Comparison of ENCODE assay signal across 1 cellular context in the genomic region with DNA sequence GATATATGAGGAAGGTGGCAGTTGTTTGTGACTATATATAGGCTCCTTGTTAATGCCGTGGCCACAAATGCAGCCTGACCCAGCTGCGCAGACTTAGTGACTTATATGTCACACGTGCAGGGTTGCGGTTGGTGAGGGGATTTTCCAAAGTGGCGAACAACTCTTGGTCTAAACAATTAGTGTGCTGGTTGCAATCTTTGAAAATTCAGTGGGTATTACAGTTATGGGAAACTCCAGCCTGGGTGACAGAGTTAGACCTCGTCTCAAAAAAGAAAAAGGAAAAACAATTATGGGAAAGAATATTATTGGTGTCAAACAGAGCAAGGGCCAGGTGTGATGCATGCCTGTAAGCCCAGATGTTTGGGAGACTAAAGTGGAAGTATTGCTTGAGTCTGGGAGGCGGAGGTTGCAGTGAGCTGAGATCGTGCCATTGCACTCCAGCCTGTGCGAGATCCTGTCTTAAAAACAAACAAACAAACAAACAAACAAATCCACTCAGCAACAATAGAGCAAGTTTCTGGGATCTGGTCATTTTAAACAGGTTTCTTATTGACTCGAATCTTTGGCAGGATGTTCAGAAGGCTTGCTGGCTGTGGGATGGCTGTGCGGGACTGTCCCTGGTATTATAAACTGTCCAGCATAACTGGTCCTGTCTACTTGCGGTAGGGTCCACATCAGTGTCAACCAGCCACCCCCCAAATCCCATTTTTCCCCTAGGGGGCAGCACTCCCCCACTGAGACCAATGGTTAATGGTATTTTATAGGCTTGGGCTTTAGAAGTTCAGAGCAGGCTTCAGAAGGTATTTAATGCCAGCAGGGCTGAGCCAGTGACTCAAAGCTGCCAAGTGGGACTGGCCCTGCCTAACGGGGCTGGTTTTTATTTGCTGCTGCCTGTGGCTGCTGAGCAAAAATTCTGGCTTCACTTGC.
TF ChIP-seq lines count a peak whose summit lies in the region.

No MANE protein-coding gene starts in this region.

TF ChIP-seq in HepG2, 621 proteins besides CTCF, POLR2A, EP300 and RAD21:
- 0 out of 2 replicates have a peak, but pooled peaks have one; percentile 33 for TF ChIP-seq ZNF788 (CRISPR knock-in tag; IDR thresholded peaks at IDR 0.05; ENCODE audit: borderline replicate concordance)
- no peak for TF ChIP-seq MYPOP (CRISPR knock-in tag; IDR thresholded peaks at IDR 0.05)
- TF ChIP-seq, protein P1, sequence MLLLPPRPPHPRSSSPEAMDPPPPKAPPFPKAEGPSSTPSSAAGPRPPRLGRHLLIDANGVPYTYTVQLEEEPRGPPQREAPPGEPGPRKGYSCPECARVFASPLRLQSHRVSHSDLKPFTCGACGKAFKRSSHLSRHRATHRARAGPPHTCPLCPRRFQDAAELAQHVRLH (CRISPR knock-in tag; IDR thresholded peaks at IDR 0.05; ENCODE audit: borderline replicate concordance, low read depth), result peak; percentile 28; the same call in 1 of the 2 replicates
- no peak for TF ChIP-seq MAZ (IDR thresholded peaks at IDR 0.05; ENCODE audit: borderline replicate concordance, low read depth, low read length)
- 0 out of 2 replicates have a peak, but pooled peaks have one; percentile 22 for TF ChIP-seq MAZ (CRISPR knock-in tag; IDR thresholded peaks at IDR 0.05; ENCODE audit: low read depth)
- TF ChIP-seq XRCC5 (optimal IDR thresholded peaks at IDR 0.05; ENCODE audit: low read length), result peak; percentile 62
- no peak for TF ChIP-seq ZSCAN21 (CRISPR knock-in tag; IDR thresholded peaks at IDR 0.05; ENCODE audit: borderline replicate concordance)
- peak; percentile 90 for TF ChIP-seq ZNF740 (CRISPR knock-in tag; IDR thresholded peaks at IDR 0.05)
- TF ChIP-seq POGZ (CRISPR knock-in tag; IDR thresholded peaks at IDR 0.05), result no peak
- 0 out of 2 replicates have a peak, but pooled peaks have one; percentile 36 for TF ChIP-seq HNF1B (CRISPR knock-in tag; IDR thresholded peaks at IDR 0.05)
- no peak for TF ChIP-seq AGO2 (optimal IDR thresholded peaks at IDR 0.05; ENCODE audit: low read depth, low read length)
- TF ChIP-seq ZFY (CRISPR knock-in tag; IDR thresholded peaks at IDR 0.05), result peak; percentile 19; the same call in 1 of the 2 replicates
- no peak for TF ChIP-seq DR1 (CRISPR knock-in tag; IDR thresholded peaks at IDR 0.05)
- TF ChIP-seq GZF1 (CRISPR knock-in tag; IDR thresholded peaks at IDR 0.05), result no peak
- peak; percentile 92 for TF ChIP-seq STAG1 (CRISPR knock-in tag; IDR thresholded peaks at IDR 0.05)
- no peak for TF ChIP-seq KLF11 (CRISPR knock-in tag; IDR thresholded peaks at IDR 0.05)
- TF ChIP-seq ARID3A (IDR thresholded peaks at IDR 0.05; ENCODE audit: low read depth, low read length), result peak; percentile 72; the same call in 1 of the 2 replicates
- no peak for TF ChIP-seq PRDM15 (CRISPR knock-in tag; IDR thresholded peaks at IDR 0.05)
- TF ChIP-seq SIN3B (IDR thresholded peaks at IDR 0.05; ENCODE audit: low read length), result no peak
- TF ChIP-seq SMC3 (IDR thresholded peaks at IDR 0.05; ENCODE audit: low read length), result peak; percentile 91
- peak; percentile 51; the same call in 1 of the 2 replicates for TF ChIP-seq REPIN1 (CRISPR knock-in tag; IDR thresholded peaks at IDR 0.05; ENCODE audit: borderline replicate concordance, low read depth)
